In genomic region chr19:37370880-37371661, GRCh38 we compare ENCODE assay signal across 1 cellular context.
A peak's percentile ranks its signal among the peaks of the same experiment; 100 is the strongest.
TF ChIP-seq lines count a peak whose summit lies in the region.

Gene ZNF527 (plus strand): TSS chr19:37371099. CDS start chr19:37374199, 3,100 bp downstream.

TF ChIP-seq in A549, 52 proteins besides CTCF, POLR2A, EP300 and RAD21 (continued from another document):
- TF ChIP-seq, protein P1, sequence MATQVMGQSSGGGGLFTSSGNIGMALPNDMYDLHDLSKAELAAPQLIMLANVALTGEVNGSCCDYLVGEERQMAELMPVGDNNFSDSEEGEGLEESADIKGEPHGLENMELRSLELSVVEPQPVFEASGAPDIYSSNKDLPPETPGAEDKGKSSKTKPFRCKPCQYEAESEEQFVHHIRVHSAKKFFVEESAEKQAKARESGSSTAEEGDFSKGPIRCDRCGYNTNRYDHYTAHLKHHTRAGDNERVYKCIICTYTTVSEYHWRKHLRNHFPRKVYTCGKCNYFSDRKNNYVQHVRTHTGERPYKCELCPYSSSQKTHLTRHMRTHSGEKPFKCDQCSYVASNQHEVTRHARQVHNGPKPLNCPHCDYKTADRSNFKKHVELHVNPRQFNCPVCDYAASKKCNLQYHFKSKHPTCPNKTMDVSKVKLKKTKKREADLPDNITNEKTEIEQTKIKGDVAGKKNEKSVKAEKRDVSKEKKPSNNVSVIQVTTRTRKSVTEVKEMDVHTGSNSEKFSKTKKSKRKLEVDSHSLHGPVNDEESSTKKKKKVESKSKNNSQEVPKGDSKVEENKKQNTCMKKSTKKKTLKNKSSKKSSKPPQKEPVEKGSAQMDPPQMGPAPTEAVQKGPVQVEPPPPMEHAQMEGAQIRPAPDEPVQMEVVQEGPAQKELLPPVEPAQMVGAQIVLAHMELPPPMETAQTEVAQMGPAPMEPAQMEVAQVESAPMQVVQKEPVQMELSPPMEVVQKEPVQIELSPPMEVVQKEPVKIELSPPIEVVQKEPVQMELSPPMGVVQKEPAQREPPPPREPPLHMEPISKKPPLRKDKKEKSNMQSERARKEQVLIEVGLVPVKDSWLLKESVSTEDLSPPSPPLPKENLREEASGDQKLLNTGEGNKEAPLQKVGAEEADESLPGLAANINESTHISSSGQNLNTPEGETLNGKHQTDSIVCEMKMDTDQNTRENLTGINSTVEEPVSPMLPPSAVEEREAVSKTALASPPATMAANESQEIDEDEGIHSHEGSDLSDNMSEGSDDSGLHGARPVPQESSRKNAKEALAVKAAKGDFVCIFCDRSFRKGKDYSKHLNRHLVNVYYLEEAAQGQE (IDR thresholded peaks at IDR 0.05): peak; percentile 76
- TF ChIP-seq CHD4 (IDR thresholded peaks at IDR 0.05; ENCODE audit: borderline replicate concordance): no peak
- TF ChIP-seq FOSL2 (IDR thresholded peaks at IDR 0.05): no peak
- TF ChIP-seq FOSL2 (CRISPR knock-in tag; IDR thresholded peaks at IDR 0.05): 0 out of 2 replicates have a peak, but pooled peaks have one; percentile 4
- TF ChIP-seq RNF2 (IDR thresholded peaks at IDR 0.05; ENCODE audit: borderline replicate concordance, low read depth): 0 out of 2 replicates have a peak, but pooled peaks have one; percentile 61
- TF ChIP-seq HOXA7 (CRISPR knock-in tag; IDR thresholded peaks at IDR 0.05): no peak
- TF ChIP-seq ZC3H11A (IDR thresholded peaks at IDR 0.05): no peak
- TF ChIP-seq EHF (CRISPR knock-in tag; IDR thresholded peaks at IDR 0.05): 0 out of 2 replicates have a peak, but pooled peaks have one; percentile 5
- no peak for TF ChIP-seq FOXS1 (CRISPR knock-in tag; IDR thresholded peaks at IDR 0.05)
- TF ChIP-seq MAFK (IDR thresholded peaks at IDR 0.05; ENCODE audit: partially characterized antibody): no peak
- 0 out of 2 replicates have a peak, but pooled peaks have one; percentile 35 for TF ChIP-seq TP53 (CRISPR knock-in tag; IDR thresholded peaks at IDR 0.05)
- TF ChIP-seq ZSCAN20 (CRISPR knock-in tag; IDR thresholded peaks at IDR 0.05): no peak
- TF ChIP-seq MYC (IDR thresholded peaks at IDR 0.05; ENCODE audit: borderline replicate concordance, low read length): peak; percentile 67; the same call in 1 of the 2 replicates
- TF ChIP-seq CHD2 (IDR thresholded peaks at IDR 0.05; ENCODE audit: low read length, partially characterized antibody): peak; percentile 79
- no peak for TF ChIP-seq HDAC2 (IDR thresholded peaks at IDR 0.05)
- no peak for TF ChIP-seq TFCP2L1 (CRISPR knock-in tag; IDR thresholded peaks at IDR 0.05)
- no peak for TF ChIP-seq EHMT2 (IDR thresholded peaks at IDR 0.05; ENCODE audit: low read depth)
- TF ChIP-seq PBX3 (IDR thresholded peaks at IDR 0.05): no peak
- no peak for TF ChIP-seq CBX2 (IDR thresholded peaks at IDR 0.05; ENCODE audit: borderline replicate concordance, low read depth)
- TF ChIP-seq SMC3 (IDR thresholded peaks at IDR 0.05): peak; percentile 19; the same call in 2 of the 3 replicates
- no peak for TF ChIP-seq RCOR1 (IDR thresholded peaks at IDR 0.05; ENCODE audit: low read depth, low read length)
- no peak for TF ChIP-seq SREBF2 (IDR thresholded peaks at IDR 0.05)
- TF ChIP-seq, protein P2, sequence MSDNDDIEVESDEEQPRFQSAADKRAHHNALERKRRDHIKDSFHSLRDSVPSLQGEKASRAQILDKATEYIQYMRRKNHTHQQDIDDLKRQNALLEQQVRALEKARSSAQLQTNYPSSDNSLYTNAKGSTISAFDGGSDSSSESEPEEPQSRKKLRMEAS (IDR thresholded peaks at IDR 0.05): peak; percentile 96
- TF ChIP-seq HOXB5 (CRISPR knock-in tag; IDR thresholded peaks at IDR 0.05): peak; percentile 73; the same call in 1 of the 2 replicates
- peak; percentile 96 for TF ChIP-seq PHF8 (IDR thresholded peaks at IDR 0.05; ENCODE audit: borderline replicate concordance, low read depth)
